ENCODE assay signal across 17 cellular contexts in genomic region chr10:71513896-71514295, GRCh38.
"Had no signal": no experiment of that assay in that cellular context is flagged by ENCODE, and none has a peak within 500 bp of the region (broad histone marks: within the 10 kb centered on the region; RNA-seq: fewer than 3 reads in every experiment).

No MANE protein-coding gene starts in this region.

- DNase-seq: activated CD4-positive, alpha-beta memory T cell treated with anti-CD3 and anti-CD28 coated beads for 36 hours; activated CD4-positive, alpha-beta T cell treated with anti-CD3 and anti-CD28 coated beads, Interleukin-2, amount 10 ng/mL, durations not matched to agents 7 days and 5 days; activated CD4-positive, CD25-positive, alpha-beta regulatory T cell; activated CD8-positive, alpha-beta memory T cell treated with anti-CD3 and anti-CD28 coated beads for 24 hours; activated gamma-delta T cell; activated naive CD4-positive, alpha-beta T cell treated with anti-CD3 and anti-CD28 coated beads for 36 hours; activated T-cell treated with anti-CD3 and anti-CD28 coated beads, Interleukin-2, amount 50 U/mL, for 48 hours; amygdala; Karpas-422; MM.1S; NCI-H187; NCI-H510A treated with DMSO at 0.1 percent for 48 hours; PC-3; SHP77 treated with DMSO at 0.1 percent for 48 hours; T-helper 17 cell; T-helper 9 cell had no signal

- H3K36me3 ChIP-seq: cardiac muscle cell had no signal

- H3K4me3 ChIP-seq: cardiac muscle cell had no signal

- H3K27ac ChIP-seq: cardiac muscle cell had no signal

- ATAC-seq: PC-3, T-helper 17 cell had no signal

- H3K27me3 ChIP-seq: cardiac muscle cell had no signal
